20 cellular contexts compared by ENCODE assay signal in genomic region chr11:16346975-16347374, GRCh38. TPM values are rescaled to one million over a fixed set of nuclear protein-coding genes. Genes with fewer than 3 reads are reported as not detected.
DNase-seq lines count a peak whose midpoint lies in the region; ATAC-seq and TF ChIP-seq lines count a peak whose summit lies in the region.
"Had no signal": no experiment of that assay in that cellular context is flagged by ENCODE, and none has a peak within 500 bp of the region (broad histone marks: within the 10 kb centered on the region; RNA-seq: fewer than 3 reads in every experiment).

No MANE protein-coding gene starts in this region.

- CTCF ChIA-PET in HEK293 (lab: Yijun Ruan, JAX), result interaction anchor here (0.6 kb wide), 2 partner anchors 20 to 539 kb away, joined by 3 read pairs; no protein-coding TSS in a partner anchor

- H3K9me3 ChIP-seq in HEK293 (ENCODE audit: control insufficient read depth, insufficient read depth, low read depth, low read length), result no peaks in the 10 kb centered on the region
- H3K9me3 ChIP-seq: Caco-2, Peyer's patch had no signal

- no peak for ATAC-seq in GM19328 (IDR thresholded peaks at IDR 0.05; ENCODE audit: unreplicated experiment)
- ATAC-seq: activated CD8-positive, alpha-beta T cell treated with anti-CD3 and anti-CD28 coated beads, Interleukin-2, amount 10 ng/mL, durations not matched to agents 7 days and 5 days had no signal

- intact Hi-C loops in head of caudate nucleus (cut with DNase I), result no loop called here

- H3K4me1 ChIP-seq in HEK293 (ENCODE audit: control insufficient read depth, insufficient read depth, low read length), result no peaks in the 10 kb centered on the region
- H3K4me1 ChIP-seq: Peyer's patch had no signal

- H3K36me3 Mint-ChIP-seq in mesothelial cell of epicardium, result no peaks in the 10 kb centered on the region

- H3K9me3 Mint-ChIP-seq in mesothelial cell of epicardium, result no peaks in the 10 kb centered on the region

- no peak overlapping the region for H3K27ac ChIP-seq in HEK293 (ENCODE audit: extremely low read depth, low read depth, low read length)
- H3K27ac ChIP-seq: epithelial cell of prostate, HL-60, WERI-Rb-1 had no signal

- peak; percentile 57 for DNase-seq in NCI-H748 (lab: John Stamatoyannopoulos, UW; ENCODE audit: unreplicated experiment)
- peak; percentile 30 for DNase-seq in dedifferentiated amniotic fluid mesenchymal stem cell (ENCODE audit: extremely low spot score)
- no peak for DNase-seq in mesothelial cell of epicardium (ENCODE audit: low spot score in 2 of 2, unreplicated experiment in 2 of 2)
- DNase-seq in RPMI8226, result no peak
- DNase-seq in head of caudate nucleus, result no peak
- DNase-seq in activated effector memory CD4-positive, alpha-beta T cell treated with Interleukin-2 at 50 U/mL for 16 hours, result no peak
- DNase-seq: activated CD8-positive, alpha-beta T cell treated with anti-CD3 and anti-CD28 coated beads, Interleukin-2, amount 10 ng/mL, durations not matched to agents 7 days and 5 days; amygdala; Caco-2; GDM1; left cardiac atrium; NCI-H2081; NCI-H526 treated with DMSO at 0.1 percent for 48 hours; stimulated activated CD4-positive, alpha-beta T cell treated with anti-CD3 and anti-CD28 coated beads, Interleukin-15, amount 100 ng/mL, for 24 hours; WERI-Rb-1 had no signal

- no peak overlapping the region for H3K4me3 ChIP-seq in HEK293 (ENCODE audit: low read depth, low read length)
- H3K4me3 ChIP-seq: Peyer's patch had no signal

- H3K4me3 Mint-ChIP-seq in mesothelial cell of epicardium, result no peak overlapping the region
- H3K4me3 Mint-ChIP-seq: activated CD8-positive, alpha-beta T cell treated with anti-CD3 and anti-CD28 coated beads, Interleukin-2, amount 10 ng/mL, durations not matched to agents 7 days and 5 days had no signal

- POLR2A ChIA-PET in HEK293 (lab: Yijun Ruan, JAX), result no interaction called here

- H3K4me1 Mint-ChIP-seq in mesothelial cell of epicardium, result peaks cover 29% of the 10 kb centered on the region

- TF ChIP-seq CTCF in HEK293 (tag by site-specific recombination; IDR thresholded peaks at IDR 0.05) (no peak), mesothelial cell of epicardium (IDR thresholded peaks at IDR 0.05; ENCODE audit: unreplicated experiment) (no peak)

- peak overlapping the region; percentile 48 for H3K27ac Mint-ChIP-seq in mesothelial cell of epicardium
- H3K27ac Mint-ChIP-seq: activated CD8-positive, alpha-beta T cell treated with anti-CD3 and anti-CD28 coated beads, Interleukin-2, amount 10 ng/mL, durations not matched to agents 7 days and 5 days had no signal

- H3K36me3 ChIP-seq in HEK293 (ENCODE audit: control insufficient read depth in 2 of 2, insufficient read depth in 1 of 2, low read length in 2 of 2), result no peaks in the 10 kb centered on the region
- H3K36me3 ChIP-seq: Peyer's patch, WERI-Rb-1 had no signal

- no peaks in the 10 kb centered on the region for H3K27me3 Mint-ChIP-seq in mesothelial cell of epicardium (ENCODE audit: low read depth)

TF ChIP-seq in HEK293, 187 proteins besides CTCF, POLR2A, EP300 and RAD21:
- TF ChIP-seq SP7 (tag by site-specific recombination; IDR thresholded peaks at IDR 0.05) (peak; percentile 93), ZNF23 (tag by site-specific recombination; IDR thresholded peaks at IDR 0.05; ENCODE audit: borderline replicate concordance) (no peak), ZFP37 (tag by site-specific recombination; IDR thresholded peaks at IDR 0.05) (no peak), MEIS1 (CRISPR knock-in tag; IDR thresholded peaks at IDR 0.05; ENCODE audit: borderline replicate concordance) (no peak), ZXDB (tag by site-specific recombination; IDR thresholded peaks at IDR 0.05) (no peak), ZNF600 (tag by site-specific recombination; IDR thresholded peaks at IDR 0.05) (no peak), ZNF2 (tag by site-specific recombination; IDR thresholded peaks at IDR 0.05) (no peak)

RNA-seq across cellular contexts. Expression of gene SOX6, which starts 9.4 kb away (rescaled TPM):
- 43.7 to 49.0 TPM (median 46.4 TPM) in 3 replicates for total RNA-seq in mesothelial cell of epicardium
- total RNA-seq: activated CD8-positive, alpha-beta T cell treated with anti-CD3 and anti-CD28 coated beads, Interleukin-2, amount 10 ng/mL, durations not matched to agents 7 days and 5 days had no signal

Comparison
In these comparisons a context has a peak if more than half of its experiments do, and no peak if none do; other contexts are left out.
1. DNase-seq: peak in NCI-H748 (single experiment) and dedifferentiated amniotic fluid mesenchymal stem cell (single experiment); none in mesothelial cell of epicardium (0 of 2), RPMI8226 (single experiment), head of caudate nucleus (0 of 42) and activated effector memory CD4-positive, alpha-beta T cell treated with Interleukin-2 at 50 U/mL for 16 hours (single experiment).